In genomic region chr7:45446195-45446944, GRCh38 we compare ENCODE assay signal across 11 cellular contexts.
DNase-seq lines count a peak whose midpoint lies in the region; ATAC-seq, FAIRE-seq and TF ChIP-seq lines count a peak whose summit lies in the region.
"Had no signal": no experiment of that assay in that cellular context is flagged by ENCODE, and none has a peak within 500 bp of the region (broad histone marks: within the 10 kb centered on the region; RNA-seq: fewer than 3 reads in every experiment).

No MANE protein-coding gene starts in this region.

- peak; percentile 67 for ATAC-seq in GM18502 (IDR thresholded peaks at IDR 0.05; ENCODE audit: poor library complexity, unreplicated experiment)
- peak; percentile 75 for ATAC-seq in GM21515 (IDR thresholded peaks at IDR 0.05; ENCODE audit: unreplicated experiment)
- peak; percentile 91 for ATAC-seq in HG03439 (IDR thresholded peaks at IDR 0.05; ENCODE audit: unreplicated experiment)
- ATAC-seq in GM19324 (IDR thresholded peaks at IDR 0.05; ENCODE audit: low FRiP score, unreplicated experiment) = no peak
- ATAC-seq in GM18520 (IDR thresholded peaks at IDR 0.05; ENCODE audit: unreplicated experiment) = no peak
- ATAC-seq in HG03039 (IDR thresholded peaks at IDR 0.05; ENCODE audit: unreplicated experiment) = no peak
- ATAC-seq in HG03354 (IDR thresholded peaks at IDR 0.05; ENCODE audit: poor library complexity, severe bottlenecking, unreplicated experiment) = no peak
- ATAC-seq: naive thymus-derived CD4-positive, alpha-beta T cell had no signal

- FAIRE-seq in bronchial epithelial cell (lab: Jason Lieb, UNC) = peak; percentile 89

- H3K4me3 ChIP-seq in bronchial epithelial cell (ENCODE audit: low read depth, low read length) = no peak overlapping the region
- H3K4me3 ChIP-seq: SK-N-MC had no signal

- no peaks in the 10 kb centered on the region for H3K27me3 ChIP-seq in bronchial epithelial cell (ENCODE audit: control insufficient read depth, insufficient read depth, low read length)

- H3K36me3 ChIP-seq in bronchial epithelial cell (ENCODE audit: control insufficient read depth, insufficient read depth, low read length) = no peaks in the 10 kb centered on the region

- no peak for TF ChIP-seq CTCF in bronchial epithelial cell (IDR thresholded peaks at IDR 0.05; ENCODE audit: insufficient read depth, low read length, severe bottlenecking)

- DNase-seq in bronchial epithelial cell (ENCODE audit: low read depth) = peak; percentile 94
- DNase-seq: C1 segment of cervical spinal cord; naive thymus-derived CD4-positive, alpha-beta T cell had no signal

Comparison
In these comparisons a context has a peak if more than half of its experiments do, and no peak if none do; other contexts are left out.
1. ATAC-seq: peak in GM18502 (single experiment), GM21515 (single experiment) and HG03439 (single experiment); none in GM19324 (single experiment), GM18520 (single experiment), HG03039 (single experiment) and HG03354 (single experiment).